In the genomic region with DNA sequence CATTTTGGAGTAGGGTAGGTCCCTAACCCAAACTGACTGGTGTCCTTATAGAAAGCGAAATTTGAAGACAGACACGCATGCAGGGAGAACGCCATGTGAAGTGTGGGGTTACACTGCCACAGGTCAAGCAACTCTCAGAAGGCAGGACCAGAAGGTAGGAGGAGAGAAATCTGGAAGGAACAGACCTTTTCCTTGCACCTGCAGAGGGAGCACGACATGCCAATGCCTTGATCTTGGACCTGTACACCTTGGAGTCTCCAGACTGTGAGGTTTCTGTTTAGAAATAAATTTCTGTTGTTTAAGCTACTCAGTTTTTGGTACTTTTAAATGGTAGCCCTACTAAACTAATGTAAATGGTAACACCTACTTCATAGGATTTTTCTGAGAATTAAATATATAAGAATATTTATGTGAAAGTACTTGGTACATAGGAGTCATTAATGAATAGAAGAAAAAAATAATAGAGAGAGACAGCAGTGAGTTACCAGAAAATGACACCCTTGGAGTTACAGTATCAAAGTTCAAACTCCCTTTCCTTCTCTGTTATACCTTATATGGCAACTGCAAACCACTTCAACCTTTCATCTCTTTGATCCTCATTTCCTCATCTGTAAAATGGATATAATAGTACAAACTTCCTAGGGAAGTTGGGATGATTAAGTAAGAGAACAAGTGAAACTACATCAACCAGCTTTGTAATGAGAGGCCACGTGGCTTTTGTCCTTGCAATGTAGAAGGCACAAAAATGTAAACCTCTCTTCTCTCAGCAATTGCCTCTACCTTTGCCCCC, we compare ENCODE assay signal across 19 cellular contexts.
DNase-seq lines count a peak whose midpoint lies in the region; ATAC-seq, FAIRE-seq and TF ChIP-seq lines count a peak whose summit lies in the region.
"Had no signal": no experiment of that assay in that cellular context is flagged by ENCODE, and none has a peak within 500 bp of the region (broad histone marks: within the 10 kb centered on the region; RNA-seq: fewer than 3 reads in every experiment).

No MANE protein-coding gene starts in this region.

- H3K36me3 ChIP-seq in kidney epithelial cell (ENCODE audit: control insufficient read depth, insufficient read depth, low read length) (no peaks in the 10 kb centered on the region), small intestine (ENCODE audit: control insufficient read depth in 2 of 2, insufficient read depth in 2 of 2, low read length in 2 of 2) (no peaks in the 10 kb centered on the region)
- H3K36me3 ChIP-seq: BLaER1 had no signal

- H3K27me3 ChIP-seq in kidney epithelial cell (ENCODE audit: control insufficient read depth, insufficient read depth, low read length), result no peaks in the 10 kb centered on the region
- H3K27me3 ChIP-seq in small intestine (ENCODE audit: control insufficient read depth in 2 of 2, insufficient read depth in 2 of 2, low read length in 2 of 2), result no peaks in the 10 kb centered on the region
- H3K27me3 ChIP-seq: BLaER1 had no signal

- no peak overlapping the region for H3K4me3 ChIP-seq in kidney epithelial cell (ENCODE audit: low read depth, low read length)
- H3K4me3 ChIP-seq in small intestine (ENCODE audit: low read depth in 1 of 2, low read length in 2 of 2), result no peak overlapping the region
- H3K4me3 ChIP-seq: BLaER1, SK-N-MC had no signal

- no peaks in the 10 kb centered on the region for H3K4me1 ChIP-seq in small intestine (ENCODE audit: control insufficient read depth in 2 of 2, insufficient read depth in 1 of 2, low read depth in 1 of 2, low read length in 1 of 2)
- H3K4me1 ChIP-seq: BLaER1 had no signal

- peak; percentile 49 for DNase-seq in DMS79 treated with DMSO at 0.1 percent for 48 hours (lab: John Stamatoyannopoulos, UW)
- no peak for DNase-seq in DMS79 (lab: John Stamatoyannopoulos, UW)
- DNase-seq in SKM-1 (lab: John Stamatoyannopoulos, UW; ENCODE audit: unreplicated experiment), result peak; percentile 9
- no peak for DNase-seq in kidney epithelial cell (ENCODE audit: low read depth)
- peak; percentile 61 for DNase-seq in small intestine
- DNase-seq in NCI-H128 (lab: John Stamatoyannopoulos, UW; ENCODE audit: unreplicated experiment), result no peak
- DNase-seq: DMS153; MM.1S; NCI-H2029; NK-92 treated with Interleukin-12 subunit alpha and Interleukin-12 subunit beta, amount 100 ng/mL, for 24 hours had no signal

- no peak overlapping the region for H3K27ac ChIP-seq in small intestine (ENCODE audit: low read depth in 1 of 2, low read length in 1 of 2)
- H3K27ac ChIP-seq: 22Rv1, BLaER1, KMS-11, SK-N-MC had no signal

- 61 to 76% (median 69%) methylated on average over 5 of the region's 5 CpGs for WGBS in small intestine, 3 donors

- TF ChIP-seq CTCF in kidney epithelial cell (IDR thresholded peaks at IDR 0.05; ENCODE audit: insufficient read depth, low read length, poor library complexity, severe bottlenecking), result peak; percentile 9

- H3K9me3 ChIP-seq in small intestine (ENCODE audit: control insufficient read depth, low read depth), result no peaks in the 10 kb centered on the region
- H3K9me3 ChIP-seq: BLaER1 had no signal

- ATAC-seq in GM18868 (IDR thresholded peaks at IDR 0.05; ENCODE audit: unreplicated experiment) (no peak), GM18502 (IDR thresholded peaks at IDR 0.05; ENCODE audit: poor library complexity, unreplicated experiment) (no peak)
- ATAC-seq: Right ventricle myocardium inferior had no signal

- FAIRE-seq in small intestine (lab: Jason Lieb, UNC), result no peak
- FAIRE-seq: GM12891, GM19239 had no signal

Comparison
In these comparisons a context has a peak if more than half of its experiments do, and no peak if none do; other contexts are left out.
1. DNase-seq: peak in DMS79 treated with DMSO at 0.1 percent for 48 hours (single experiment), SKM-1 (single experiment) and small intestine (single experiment); none in DMS79 (single experiment), kidney epithelial cell (single experiment) and NCI-H128 (single experiment).